In the genomic region with DNA sequence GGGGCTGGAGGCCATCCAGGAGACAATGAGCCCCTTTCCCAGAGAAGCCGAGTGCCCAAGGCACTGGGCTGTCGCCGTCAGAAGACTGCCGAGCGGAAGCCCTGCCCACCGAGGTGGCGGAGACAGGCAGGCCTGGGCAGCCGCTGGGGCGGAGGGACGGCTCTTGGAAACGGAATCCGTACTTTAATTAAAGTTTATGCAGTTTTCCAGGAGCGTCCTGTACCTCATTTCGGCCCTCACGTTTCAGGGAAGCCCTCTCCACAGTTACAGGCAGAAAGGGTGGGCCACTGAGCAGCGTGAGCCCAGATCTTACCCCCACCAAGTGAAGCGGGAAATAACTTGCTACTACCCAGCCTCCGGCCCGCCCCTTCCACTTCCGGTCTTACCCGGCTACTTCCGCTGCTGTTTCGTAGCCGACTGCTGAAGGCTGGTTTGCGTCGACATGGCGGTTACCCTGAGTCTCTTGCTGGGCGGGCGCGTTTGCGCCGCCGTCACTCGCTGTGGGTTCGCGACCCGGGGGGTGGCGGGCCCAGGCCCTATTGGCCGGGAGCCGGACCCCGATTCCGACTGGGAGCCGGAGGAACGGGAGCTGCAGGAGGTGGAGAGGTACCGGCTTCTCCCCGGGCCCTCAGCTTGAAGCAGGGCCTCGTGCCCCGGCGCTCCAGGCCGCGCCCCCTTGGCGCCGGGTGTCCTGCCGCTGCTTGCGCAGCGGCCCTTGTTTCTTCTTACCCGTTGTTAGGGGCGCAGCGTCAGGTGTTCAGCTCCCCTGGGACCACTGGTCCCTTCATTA, we compare ENCODE assay signal across 8 cellular contexts. TPM values are rescaled to one million over a fixed set of nuclear protein-coding genes. Genes with fewer than 3 reads are reported as not detected.
DNase-seq lines count a peak whose midpoint lies in the region; TF ChIP-seq lines count a peak whose summit lies in the region.

NGRN (plus strand) TSS at position 402 of the 790 bp plus-strand sequence; CDS start at position 443, 41 bp downstream.

- H3K4me1 ChIP-seq in SJSA1 (replicated peaks): peaks cover 27% of the 10 kb centered on the region
- H3K4me1 ChIP-seq in neuron (ENCODE audit: insufficient read depth, low read length): peaks cover 29% of the 10 kb centered on the region

- H3K36me3 ChIP-seq in SJSA1: peaks cover 29% of the 10 kb centered on the region
- H3K36me3 ChIP-seq in neuron (ENCODE audit: insufficient read depth, low read length): peaks cover 26% of the 10 kb centered on the region

- DNase-seq in GM04503 (ENCODE audit: low read depth) (peak; percentile 64), HFF-Myc (ENCODE audit: extremely low read depth, low read depth) (peak; percentile 71), MV-4-11 (lab: John Stamatoyannopoulos, UW) (peak; percentile 90), SJSA1 (ENCODE audit: low read depth in 1 of 2, low spot score in 2 of 2) (peak; percentile 91 to 96), foreskin melanocyte (peak; percentile 92), stromal cell of bone marrow (ENCODE audit: low read depth) (peak; percentile 83)
- peak; percentile 69 to 87 (median 78) for DNase-seq in activated naive CD4-positive, alpha-beta T cell (lab: John Stamatoyannopoulos, UW)

- H3K27me3 ChIP-seq in SJSA1 (replicated peaks): no peaks in the 10 kb centered on the region
- H3K27me3 ChIP-seq in neuron (ENCODE audit: insufficient read depth, low read length): no peaks in the 10 kb centered on the region

- H3K4me3 ChIP-seq in HFF-Myc (replicated peaks; ENCODE audit: low read depth, low read length) (peak within 1 kb of the TSS; percentile 83), SJSA1 (peak within 1 kb of the TSS; percentile 81), neuron (ENCODE audit: low read length) (peak within 1 kb of the TSS; percentile 83)

- no peak for TF ChIP-seq CTCF in HFF-Myc (IDR thresholded peaks at IDR 0.05; ENCODE audit: low read depth, low read length, missing control alignments)

- peak within 1 kb of the TSS; percentile 82 for H2AFZ ChIP-seq in neuron (ENCODE audit: low read depth, low read length)

- peak within 1 kb of the TSS; percentile 94 for H3K27ac ChIP-seq in SJSA1

- H3K9me3 ChIP-seq in SJSA1 (replicated peaks) (no peaks in the 10 kb centered on the region), neuron (ENCODE audit: low read length) (no peaks in the 10 kb centered on the region)

RNA-seq across cellular contexts. Expression of gene NGRN, which starts in this region (rescaled TPM):
- total RNA-seq in SJSA1 (2014; rRNA removed; shearing (Covaris generic)): 138 and 157 TPM in 2 replicates

Comparison
In these comparisons a context has a peak if more than half of its experiments do, and no peak if none do; other contexts are left out.
1. Peak in every context shown above with its lines: DNase-seq, H3K4me3 ChIP-seq and H3K27ac ChIP-seq.